Comparison of ENCODE assay signal across 21 cellular contexts in the genomic region with DNA sequence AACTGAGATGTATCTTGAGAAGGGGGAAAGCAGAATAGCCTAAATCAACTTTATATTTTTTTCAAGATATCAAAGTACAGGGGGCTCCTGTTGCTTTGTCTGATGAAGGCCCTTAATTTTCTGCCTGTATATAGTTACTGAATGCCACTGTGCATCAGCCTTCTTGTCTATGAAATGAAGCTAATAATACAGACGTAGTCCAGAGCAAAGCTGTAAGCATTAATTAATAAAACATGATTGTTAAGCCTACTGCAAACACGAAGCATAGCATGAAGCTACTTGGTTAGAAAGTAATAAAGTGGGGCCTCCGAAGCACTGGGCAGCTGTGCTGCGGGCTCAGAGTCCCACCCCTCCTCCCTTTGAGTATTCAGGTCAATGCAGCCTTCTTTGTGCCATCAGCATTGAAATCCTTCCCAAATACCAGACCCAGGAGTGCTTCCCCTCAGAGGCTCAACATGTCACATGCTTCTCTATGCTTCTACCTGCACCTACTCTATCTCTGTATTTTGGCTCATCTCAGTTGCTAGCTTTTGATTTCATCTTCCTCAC.
DNase-seq lines count a peak whose midpoint lies in the region; ATAC-seq, FAIRE-seq and TF ChIP-seq lines count a peak whose summit lies in the region.
"Had no signal": no experiment of that assay in that cellular context is flagged by ENCODE, and none has a peak within 500 bp of the region (broad histone marks: within the 10 kb centered on the region; RNA-seq: fewer than 3 reads in every experiment).

No MANE protein-coding gene starts in this region.

- H2AFZ ChIP-seq in H1 (ENCODE audit: low read length): peak overlapping the region; percentile 95
- no peak overlapping the region for H2AFZ ChIP-seq in neural cell (ENCODE audit: low read depth, low read length)

- no peaks in the 10 kb centered on the region for H4K20me1 ChIP-seq in H1 (replicated peaks in 1 of 2; ENCODE audit: control insufficient read depth in 1 of 2, insufficient read depth in 2 of 2, low read length in 2 of 2)
- H4K20me1 ChIP-seq in neural cell (ENCODE audit: insufficient read depth): no peaks in the 10 kb centered on the region

- H2BK5ac ChIP-seq in H1 (ENCODE audit: low read depth, low read length): no peak overlapping the region

- no peak overlapping the region for H2AK5ac ChIP-seq in H1 (ENCODE audit: low read depth, low read length)

- H3K4me1 ChIP-seq in H1 (replicated peaks in 1 of 4; ENCODE audit: control insufficient read depth in 3 of 4, insufficient read depth in 4 of 4, low read length in 3 of 4) (peaks cover 0 to 10% (median 7%) of the 10 kb centered on the region in 4 experiments; a peak in 6 of 7 replicates), foreskin keratinocyte (no peaks in the 10 kb centered on the region)
- H3K4me1 ChIP-seq: HAP-1, Peyer's patch, SJSA1 had no signal

- no peak overlapping the region for H4K8ac ChIP-seq in H1 (ENCODE audit: extremely low read depth, insufficient read depth, low read length)

- POLR2A ChIA-PET in H1 (lab: Charles Lee; ENCODE audit: partially characterized antibody): no interaction called here

- H3K4me2 ChIP-seq in H1 (ENCODE audit: insufficient read depth in 1 of 2, low read depth in 2 of 2, low read length in 2 of 2) (peak overlapping the region; percentile 10 to 20; a peak in 1 of 4 replicates), neural cell (ENCODE audit: low read length) (no peak overlapping the region)

- H3K23me2 ChIP-seq in H1 (ENCODE audit: low read depth, low read length): no peaks in the 10 kb centered on the region; the same call in 1 of the 2 replicates

- peaks cover 3% of the 10 kb centered on the region for H3K9me2 ChIP-seq in neural cell (ENCODE audit: insufficient read depth, low read length)

- FAIRE-seq in H1 (lab: Jason Lieb, UNC): peak; percentile 24
- FAIRE-seq: D721Med, HTR-8/SVneo had no signal

- TF ChIP-seq POLR2A in H1 (IDR thresholded peaks at IDR 0.05; ENCODE audit: control extremely low read depth in 1 of 2, low read depth in 2 of 2, low read length in 2 of 2): no peak

- no peak overlapping the region for H2BK20ac ChIP-seq in H1 (ENCODE audit: low read length)

- H3K27me3 ChIP-seq in H7 (ENCODE audit: control insufficient read depth, insufficient read depth, low read length) (no peaks in the 10 kb centered on the region), H1 (replicated peaks in 1 of 4; ENCODE audit: control insufficient read depth in 3 of 4, extremely low read depth in 1 of 4, insufficient read depth in 3 of 4, low read length in 3 of 4) (no peaks in the 10 kb centered on the region; a peak in 1 of 7 replicates), neural cell (ENCODE audit: insufficient read depth, low read depth, low read length) (no peaks in the 10 kb centered on the region), foreskin keratinocyte (no peaks in the 10 kb centered on the region)
- H3K27me3 ChIP-seq: Peyer's patch, SJSA1 had no signal

- no peak overlapping the region for H3K23ac ChIP-seq in H1 (ENCODE audit: insufficient read length)

- H3K9ac ChIP-seq in H1 (replicated peaks in 1 of 4; ENCODE audit: extremely low read depth in 1 of 4, low read depth in 3 of 4, low read length in 3 of 4) (no peak overlapping the region), neural cell (ENCODE audit: low read length) (no peak overlapping the region)

- no peak overlapping the region for H2BK120ac ChIP-seq in H1 (replicated peaks; ENCODE audit: low read depth, low read length)

- H4K5ac ChIP-seq in H1 (ENCODE audit: insufficient read length, low read depth, low read length): no peak overlapping the region

- H3K4ac ChIP-seq in H1 (replicated peaks; ENCODE audit: insufficient read length, low read depth, low read length): no peak overlapping the region

- no peaks in the 10 kb centered on the region for H3F3A ChIP-seq in neural cell (ENCODE audit: insufficient read depth, low read length, poor library complexity, severe bottlenecking)

- H3K79me1 ChIP-seq in H1 (ENCODE audit: low read depth, low read length): no peaks in the 10 kb centered on the region

- no peak overlapping the region for H2BK12ac ChIP-seq in H1 (ENCODE audit: low read depth, low read length)

- no peak for TF ChIP-seq CTCF in H1 (IDR thresholded peaks at IDR 0.05; ENCODE audit: control extremely low read depth in 1 of 3, insufficient read depth in 1 of 3, low read depth in 1 of 3, low read length in 3 of 3)
- no peak for TF ChIP-seq CTCF in neural cell (IDR thresholded peaks at IDR 0.05; ENCODE audit: poor library complexity, severe bottlenecking)
- no peak for TF ChIP-seq CTCF in foreskin keratinocyte (conservative IDR thresholded peaks at IDR 0.05)

- H2BK15ac ChIP-seq in H1 (ENCODE audit: low read length): no peak overlapping the region

- H4K91ac ChIP-seq in H1 (replicated peaks; ENCODE audit: insufficient read length, low read length): no peak overlapping the region

- H3K27ac ChIP-seq in H1 (ENCODE audit: low read depth, low read length) (no peak overlapping the region), neural cell (ENCODE audit: low read length) (peak overlapping the region; percentile 58), foreskin keratinocyte (no peak overlapping the region)
- H3K27ac ChIP-seq: Peyer's patch, SJSA1 had no signal

- H3K4me3 ChIP-seq in H7 (ENCODE audit: insufficient read depth, low read depth, low read length): no peak overlapping the region
- H3K4me3 ChIP-seq in H1 (ENCODE audit: extremely low read depth in 1 of 4, insufficient read depth in 2 of 4, low read depth in 3 of 4, low read length in 4 of 4): no peak overlapping the region
- peak overlapping the region; percentile 32 for H3K4me3 ChIP-seq in neural cell (ENCODE audit: low read length)
- H3K4me3 ChIP-seq: HAP-1, Peyer's patch, SJSA1 had no signal

- H3K36me3 ChIP-seq in H7 (replicated peaks; ENCODE audit: control insufficient read depth, insufficient read depth, low read length) (no peaks in the 10 kb centered on the region), H1 (ENCODE audit: control insufficient read depth in 2 of 4, insufficient read depth in 4 of 4, low read length in 3 of 4) (no peaks in the 10 kb centered on the region), neural cell (ENCODE audit: insufficient read depth, low read length) (no peaks in the 10 kb centered on the region)
- H3K36me3 ChIP-seq: HAP-1, Peyer's patch, SJSA1 had no signal

- H3K9me3 ChIP-seq in H1 (ENCODE audit: insufficient read depth in 2 of 2, low read depth in 1 of 2, low read length in 1 of 2) (no peaks in the 10 kb centered on the region), neural cell (ENCODE audit: low read length) (no peaks in the 10 kb centered on the region)
- H3K9me3 ChIP-seq: HAP-1, Peyer's patch, SJSA1 had no signal

- CTCF ChIA-PET in H1 (lab: Charles Lee; ENCODE audit: partially characterized antibody): interaction anchor here (1.4 kb wide), 1 partner anchor 23 kb away, joined by 3 read pairs; no protein-coding TSS in a partner anchor

- 61% methylated on average over 4 of the region's 4 CpGs; no CpG with 5 or more reads in 1 of the 2 experiments for WGBS in H1 (ENCODE audit: extremely low coverage in 1 of 2, insufficient coverage in 1 of 2, insufficient read length in 1 of 2, insufficient replicate concordance in 2 of 2, low coverage in 1 of 2, low lambda C conversion rate in 2 of 2, missing lambda C conversion rate in 1 of 2), 2 experiments

- H3K79me2 ChIP-seq in H1 (ENCODE audit: control insufficient read depth in 1 of 2, insufficient read depth in 2 of 2, low read length in 2 of 2): no peaks in the 10 kb centered on the region
- H3K79me2 ChIP-seq in neural cell (replicated peaks; ENCODE audit: insufficient read depth, low read length): no peaks in the 10 kb centered on the region

- H3K56ac ChIP-seq in H1 (replicated peaks; ENCODE audit: insufficient read length, low read depth, low read length): no peak overlapping the region

- ATAC-seq in HG03457 (IDR thresholded peaks at IDR 0.05; ENCODE audit: unreplicated experiment): no peak
- ATAC-seq in foreskin keratinocyte: no peak

- H3K18ac ChIP-seq in H1 (ENCODE audit: extremely low read depth, low read length): no peak overlapping the region

- no peak for TF ChIP-seq RAD21 in H1 (IDR thresholded peaks at IDR 0.05 in 1 of 2, conservative IDR thresholded peaks at IDR 0.05 in 1 of 2; ENCODE audit: low read depth in 2 of 2, low read length in 2 of 2)
- no peak for TF ChIP-seq RAD21 in neural cell (conservative IDR thresholded peaks at IDR 0.05)

- TF ChIP-seq EP300 in H1 (IDR thresholded peaks at IDR 0.05; ENCODE audit: borderline replicate concordance in 1 of 2, low read depth in 2 of 2, low read length in 2 of 2) (no peak), neural cell (conservative IDR thresholded peaks at IDR 0.05; ENCODE audit: poor library complexity, severe bottlenecking) (no peak)

- H3K14ac ChIP-seq in H1 (ENCODE audit: insufficient read length): no peak overlapping the region

- DNase-seq in Ammon's horn (ENCODE audit: low spot score): peak; percentile 16
- peak; percentile 4 for DNase-seq in H7
- no peak for DNase-seq in H1 (ENCODE audit: low read depth in 1 of 2, low spot score in 2 of 2)
- DNase-seq in DMS 273 treated with DMSO at 0.1 percent for 48 hours (lab: John Stamatoyannopoulos, UW): no peak
- no peak for DNase-seq in foreskin keratinocyte
- DNase-seq: C1 segment of cervical spinal cord, DND-41, Kasumi-1, MM.1S, NCI-H1105 treated with DMSO at 0.1 percent for 48 hours, NCI-H1694 treated with DMSO at 0.1 percent for 48 hours, NCI-H345, NCI-H526, Peyer's patch, SW 1271 had no signal

TF ChIP-seq in H1, 55 proteins besides CTCF, POLR2A, EP300 and RAD21 (continues in another document):
- TF ChIP-seq TAF7 (optimal IDR thresholded peaks at IDR 0.05; ENCODE audit: borderline replicate concordance, low read depth, low read length): no peak
- no peak for TF ChIP-seq SUZ12 (IDR thresholded peaks at IDR 0.05; ENCODE audit: low read length)
- no peak for TF ChIP-seq EGR1 (IDR thresholded peaks at IDR 0.05; ENCODE audit: borderline replicate concordance, low read depth, low read length)
- TF ChIP-seq SIX5 (IDR thresholded peaks at IDR 0.05; ENCODE audit: low read depth, low read length): no peak

Comparison
In these comparisons a context has a peak if more than half of its experiments do, and no peak if none do; other contexts are left out.
1. DNase-seq: peak in Ammon's horn (single experiment) and H7 (single experiment); none in H1 (0 of 2), DMS 273 treated with DMSO at 0.1 percent for 48 hours (single experiment) and foreskin keratinocyte (0 of 2).